Comparison of ENCODE assay signal across 11 cellular contexts in genomic region chr4:151744614-151745013, GRCh38. TPM values are rescaled to one million over a fixed set of nuclear protein-coding genes. Genes with fewer than 3 reads are reported as not detected.
DNase-seq lines count a peak whose midpoint lies in the region; ATAC-seq and TF ChIP-seq lines count a peak whose summit lies in the region.
"Had no signal": no experiment of that assay in that cellular context is flagged by ENCODE, and none has a peak within 500 bp of the region (broad histone marks: within the 10 kb centered on the region; RNA-seq: fewer than 3 reads in every experiment).

No MANE protein-coding gene starts in this region.

- no peak for TF ChIP-seq CTCF in Calu3 (IDR thresholded peaks at IDR 0.05; ENCODE audit: unreplicated experiment)
- TF ChIP-seq CTCF in osteocyte (IDR thresholded peaks at IDR 0.05), result no peak
- no peak for TF ChIP-seq CTCF in endothelial cell (IDR thresholded peaks at IDR 0.05; ENCODE audit: unreplicated experiment)

- DNase-seq in Calu3 (peak; percentile 8), amniotic stem cell (lab: John Stamatoyannopoulos, UW) (peak; percentile 65), kidney tubule cell (ENCODE audit: low spot score) (peak; percentile 97), osteocyte (ENCODE audit: extremely low spot score, unreplicated experiment) (no peak), DMS 273 treated with DMSO at 0.1 percent for 48 hours (lab: John Stamatoyannopoulos, UW) (no peak), endothelial cell (ENCODE audit: low spot score) (no peak)
- DNase-seq in stimulated activated CD8-positive, alpha-beta memory T cell treated with anti-CD3 and anti-CD28 coated beads, Interleukin-4, amount 100 ng/mL, for 48 hours, result no peak
- DNase-seq: GDM1 had no signal

- no TSS peak for BruUV-seq in Calu3 (replicated peaks; lab: Mats Ljungman, UMichigan)

- H3K4me3 Mint-ChIP-seq in Calu3 (ENCODE audit: low read depth, unreplicated experiment) (no peak overlapping the region), osteocyte (ENCODE audit: unreplicated experiment) (no peak overlapping the region), endothelial cell (ENCODE audit: unreplicated experiment) (no peak overlapping the region)

- peak; percentile 47 for ATAC-seq in HG02852 (IDR thresholded peaks at IDR 0.05; ENCODE audit: unreplicated experiment)
- ATAC-seq: Right ventricle myocardium inferior had no signal

- CTCF ChIA-PET in Calu3 (lab: Charles Lee), result no interaction called here

- H3K36me3 Mint-ChIP-seq in Calu3 (ENCODE audit: insufficient read depth, unreplicated experiment) (no peaks in the 10 kb centered on the region), osteocyte (ENCODE audit: unreplicated experiment) (peaks cover 3% of the 10 kb centered on the region), endothelial cell (ENCODE audit: low read depth, unreplicated experiment) (peaks cover 4% of the 10 kb centered on the region)

- H3K27me3 Mint-ChIP-seq in Calu3 (ENCODE audit: unreplicated experiment), result no peaks in the 10 kb centered on the region
- H3K27me3 Mint-ChIP-seq in osteocyte (ENCODE audit: unreplicated experiment), result no peaks in the 10 kb centered on the region
- no peaks in the 10 kb centered on the region for H3K27me3 Mint-ChIP-seq in endothelial cell (ENCODE audit: unreplicated experiment)

- H3K4me1 Mint-ChIP-seq in Calu3 (ENCODE audit: low read depth, unreplicated experiment), result no peaks in the 10 kb centered on the region
- peaks cover 5% of the 10 kb centered on the region for H3K4me1 Mint-ChIP-seq in osteocyte (ENCODE audit: unreplicated experiment)
- no peaks in the 10 kb centered on the region for H3K4me1 Mint-ChIP-seq in endothelial cell (ENCODE audit: unreplicated experiment)

- H3K27ac Mint-ChIP-seq in Calu3 (ENCODE audit: unreplicated experiment), result peak overlapping the region; percentile 54
- H3K27ac Mint-ChIP-seq in osteocyte (ENCODE audit: unreplicated experiment), result no peak overlapping the region
- H3K27ac Mint-ChIP-seq in endothelial cell (ENCODE audit: unreplicated experiment), result no peak overlapping the region
- H3K27ac Mint-ChIP-seq: activated T-helper 2 cell treated with anti-CD3 and anti-CD28 coated beads, Interferon-gamma antibody, Interleukin-2, Interleukin-4, amounts not matched to agents 10 μg/mL and 5 μg/mL and 100 μg/mL, durations not matched to agents 14 hours and 24 hours and 36 hours had no signal

- no peaks in the 10 kb centered on the region for H3K9me3 Mint-ChIP-seq in Calu3 (ENCODE audit: low read depth, unreplicated experiment)
- H3K9me3 Mint-ChIP-seq in osteocyte (ENCODE audit: unreplicated experiment), result no peaks in the 10 kb centered on the region
- no peaks in the 10 kb centered on the region for H3K9me3 Mint-ChIP-seq in endothelial cell (ENCODE audit: unreplicated experiment)
- H3K9me3 Mint-ChIP-seq: activated T-helper 2 cell treated with anti-CD3 and anti-CD28 coated beads, Interferon-gamma antibody, Interleukin-2, Interleukin-4, amounts not matched to agents 10 μg/mL and 5 μg/mL and 100 μg/mL, durations not matched to agents 14 hours and 24 hours and 36 hours had no signal

- intact Hi-C loops in Calu3 (cut with micrococcal nuclease; ENCODE audit: unreplicated experiment), result no loop called here

RNA-seq across cellular contexts. Expression of gene GATB, which starts 16.2 kb away (rescaled TPM):
- total RNA-seq in Calu3 (2022), result 11.6 and 13.7 TPM in 2 replicates
- total RNA-seq in osteocyte, result 18.0 and 20.9 TPM in 2 replicates
- total RNA-seq in endothelial cell (ENCODE audit: unreplicated experiment), result 16.6 TPM

Comparison
In these comparisons a context has a peak if more than half of its experiments do, and no peak if none do; other contexts are left out.
1. DNase-seq: peak in Calu3 (single experiment), amniotic stem cell (single experiment) and kidney tubule cell (single experiment); none in stimulated activated CD8-positive, alpha-beta memory T cell treated with anti-CD3 and anti-CD28 coated beads, Interleukin-4, amount 100 ng/mL, for 48 hours (single experiment), osteocyte (single experiment), DMS 273 treated with DMSO at 0.1 percent for 48 hours (single experiment) and endothelial cell (single experiment).